ENCODE assay signal across 14 cellular contexts in the genomic region with DNA sequence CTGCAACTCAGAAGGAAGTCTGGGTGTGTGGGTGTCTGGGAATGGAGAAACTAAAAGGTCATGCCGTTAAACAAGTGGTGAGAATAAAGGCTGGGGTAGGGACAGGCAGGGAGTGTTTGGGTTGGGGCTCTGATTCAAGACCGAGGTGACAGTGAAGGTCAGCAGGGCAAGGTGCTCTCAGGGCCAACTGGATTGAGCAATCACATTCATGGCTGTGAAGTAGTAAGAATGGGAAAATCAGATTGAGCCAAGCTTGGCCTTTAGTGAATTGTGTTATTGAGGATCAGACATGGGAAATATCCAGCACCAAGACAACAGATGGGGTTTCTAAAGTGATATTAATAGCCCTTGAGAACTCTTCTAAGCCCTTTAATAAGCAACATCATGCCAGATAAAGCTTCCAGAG. TPM values are rescaled to one million over a fixed set of nuclear protein-coding genes. Genes with fewer than 3 reads are reported as not detected.
"Had no signal": no experiment of that assay in that cellular context is flagged by ENCODE, and none has a peak within 500 bp of the region (broad histone marks: within the 10 kb centered on the region; RNA-seq: fewer than 3 reads in every experiment).

No MANE protein-coding gene starts in this region.

- H3K9me3 ChIP-seq: colonic mucosa, pancreas, upper lobe of left lung had no signal

- H3K36me3 Mint-ChIP-seq: memory B cell had no signal

- H3K9me3 Mint-ChIP-seq: activated CD4-positive, alpha-beta memory T cell treated with anti-CD3 and anti-CD28 coated beads for 36 hours; memory B cell; neural progenitor cell had no signal

- H3K4me1 ChIP-seq: colonic mucosa, neural progenitor cell, pancreas, upper lobe of left lung had no signal

- DNase-seq: activated CD4-positive, alpha-beta memory T cell treated with anti-CD3 and anti-CD28 coated beads for 36 hours; activated CD4-positive, alpha-beta T cell treated with anti-CD3 and anti-CD28 coated beads for 1 hour; colonic mucosa; foreskin melanocyte; head of caudate nucleus; pancreas; retina; stimulated activated naive CD4-positive, alpha-beta T cell treated with Interleukin-2 at 50 U/mL for 16 hours; T-helper 9 cell; upper lobe of left lung had no signal

- H3K27ac ChIP-seq: cardiac muscle cell, colonic mucosa, neural progenitor cell, pancreas, upper lobe of left lung had no signal

- H3K9ac ChIP-seq: neural progenitor cell had no signal

- H3K4me1 Mint-ChIP-seq: memory B cell had no signal

- H3K27me3 ChIP-seq: cardiac muscle cell, colonic mucosa, neural progenitor cell, pancreas, upper lobe of left lung had no signal

- H3K36me3 ChIP-seq: cardiac muscle cell, colonic mucosa, neural progenitor cell, pancreas, upper lobe of left lung had no signal

- H3K4me3 ChIP-seq: cardiac muscle cell, colonic mucosa, neural progenitor cell, pancreas, smooth muscle cell, upper lobe of left lung had no signal

- H3K27ac Mint-ChIP-seq: activated CD4-positive, alpha-beta memory T cell treated with anti-CD3 and anti-CD28 coated beads for 36 hours; memory B cell; neural progenitor cell had no signal

- H3K4me3 Mint-ChIP-seq: activated CD4-positive, alpha-beta memory T cell treated with anti-CD3 and anti-CD28 coated beads for 36 hours; memory B cell; neural progenitor cell had no signal

RNA-seq across cellular contexts. Expression of gene SCN3B, which starts 24.3 kb away (rescaled TPM):
- total RNA-seq: activated CD4-positive, alpha-beta memory T cell treated with anti-CD3 and anti-CD28 coated beads for 36 hours had no signal
